2 cellular contexts compared by ENCODE assay signal in the genomic region with DNA sequence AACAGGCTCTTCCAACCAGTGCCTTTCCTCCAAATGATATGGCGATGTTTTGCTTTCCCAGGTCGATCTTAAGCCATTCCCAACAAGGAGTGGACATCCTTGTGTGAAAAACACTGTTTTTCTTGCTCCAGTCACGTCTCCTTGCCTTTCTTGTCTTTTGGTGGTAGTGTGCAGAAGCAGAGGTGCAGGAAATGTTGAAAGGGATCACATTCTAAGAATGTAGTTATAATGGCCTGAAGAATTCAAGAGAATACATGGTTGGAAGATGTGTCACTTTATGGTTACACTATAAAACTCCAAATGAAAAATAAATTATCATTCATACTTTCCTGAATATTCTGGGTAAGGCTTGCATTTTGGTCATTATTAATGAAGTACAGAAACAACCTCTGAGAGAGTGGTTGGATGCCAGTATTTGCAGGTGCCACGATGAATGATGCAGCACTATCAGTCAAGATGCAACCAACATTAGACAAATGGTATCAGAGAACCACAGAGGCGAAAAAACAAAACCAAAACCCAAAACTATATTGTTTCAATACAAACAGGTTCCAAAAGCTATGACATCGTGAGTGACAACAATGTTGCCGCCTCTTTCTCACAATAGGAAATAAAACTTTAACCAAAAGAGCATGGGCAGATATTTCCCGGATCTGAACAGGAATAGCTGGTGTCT.
TF ChIP-seq lines count a peak whose summit lies in the region.

No MANE protein-coding gene starts in this region.

TF ChIP-seq in IMR-90, 13 proteins besides CTCF, POLR2A, EP300 and RAD21:
- TF ChIP-seq CEBPB (IDR thresholded peaks at IDR 0.05; ENCODE audit: low read depth, low read length) (no peak), MXI1 (IDR thresholded peaks at IDR 0.05; ENCODE audit: borderline replicate concordance, low read depth, low read length) (no peak), MAFK (IDR thresholded peaks at IDR 0.05; ENCODE audit: low read depth, low read length) (no peak), SMC3 (IDR thresholded peaks at IDR 0.05; ENCODE audit: low read depth, low read length) (no peak), NFE2L2 (IDR thresholded peaks at IDR 0.05; ENCODE audit: low read depth, low read length) (no peak), FOS (IDR thresholded peaks at IDR 0.05; ENCODE audit: low read depth, low read length) (no peak), CHD1 (IDR thresholded peaks at IDR 0.05; ENCODE audit: low read depth, low read length) (no peak), MAZ (IDR thresholded peaks at IDR 0.05; ENCODE audit: borderline replicate concordance, low read depth, low read length) (no peak), BHLHE40 (IDR thresholded peaks at IDR 0.05; ENCODE audit: low read depth, low read length) (no peak), RCOR1 (IDR thresholded peaks at IDR 0.05; ENCODE audit: insufficient replicate concordance, low read length) (no peak), RFX5 (IDR thresholded peaks at IDR 0.05; ENCODE audit: low read depth, low read length) (no peak)
- TF ChIP-seq, protein P1, sequence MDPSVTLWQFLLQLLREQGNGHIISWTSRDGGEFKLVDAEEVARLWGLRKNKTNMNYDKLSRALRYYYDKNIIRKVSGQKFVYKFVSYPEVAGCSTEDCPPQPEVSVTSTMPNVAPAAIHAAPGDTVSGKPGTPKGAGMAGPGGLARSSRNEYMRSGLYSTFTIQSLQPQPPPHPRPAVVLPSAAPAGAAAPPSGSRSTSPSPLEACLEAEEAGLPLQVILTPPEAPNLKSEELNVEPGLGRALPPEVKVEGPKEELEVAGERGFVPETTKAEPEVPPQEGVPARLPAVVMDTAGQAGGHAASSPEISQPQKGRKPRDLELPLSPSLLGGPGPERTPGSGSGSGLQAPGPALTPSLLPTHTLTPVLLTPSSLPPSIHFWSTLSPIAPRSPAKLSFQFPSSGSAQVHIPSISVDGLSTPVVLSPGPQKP (IDR thresholded peaks at IDR 0.05; ENCODE audit: borderline replicate concordance, low read depth, low read length), result no peak
- TF ChIP-seq, protein P2, sequence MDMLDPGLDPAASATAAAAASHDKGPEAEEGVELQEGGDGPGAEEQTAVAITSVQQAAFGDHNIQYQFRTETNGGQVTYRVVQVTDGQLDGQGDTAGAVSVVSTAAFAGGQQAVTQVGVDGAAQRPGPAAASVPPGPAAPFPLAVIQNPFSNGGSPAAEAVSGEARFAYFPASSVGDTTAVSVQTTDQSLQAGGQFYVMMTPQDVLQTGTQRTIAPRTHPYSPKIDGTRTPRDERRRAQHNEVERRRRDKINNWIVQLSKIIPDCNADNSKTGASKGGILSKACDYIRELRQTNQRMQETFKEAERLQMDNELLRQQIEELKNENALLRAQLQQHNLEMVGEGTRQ (IDR thresholded peaks at IDR 0.05; ENCODE audit: low read depth, low read length), result no peak

TF ChIP-seq in H1, 55 proteins besides CTCF, POLR2A, EP300 and RAD21:
- no peak for TF ChIP-seq TCF12 (IDR thresholded peaks at IDR 0.05; ENCODE audit: low read depth, low read length)
- TF ChIP-seq TAF7 (optimal IDR thresholded peaks at IDR 0.05; ENCODE audit: borderline replicate concordance, low read depth, low read length), result no peak
- TF ChIP-seq GTF2F1 (IDR thresholded peaks at IDR 0.05; ENCODE audit: borderline replicate concordance, low read depth, low read length), result no peak
- no peak for TF ChIP-seq HDAC6 (IDR thresholded peaks at IDR 0.05; ENCODE audit: low read depth, low read length)
- no peak for TF ChIP-seq TEAD4 (IDR thresholded peaks at IDR 0.05; ENCODE audit: low read depth, low read length)
- no peak for TF ChIP-seq BRCA1 (IDR thresholded peaks at IDR 0.05; ENCODE audit: low read depth, low read length)
